26 cellular contexts compared by ENCODE assay signal in genomic region chr18:9669016-9669415, GRCh38. TPM values are rescaled to one million over a fixed set of nuclear protein-coding genes. Genes with fewer than 3 reads are reported as not detected.
A peak's percentile ranks its signal among the peaks of the same experiment; 100 is the strongest.
DNase-seq lines count a peak whose midpoint lies in the region; ATAC-seq, FAIRE-seq and TF ChIP-seq lines count a peak whose summit lies in the region.
"Had no signal": no experiment of that assay in that cellular context is flagged by ENCODE, and none has a peak within 500 bp of the region (broad histone marks: within the 10 kb centered on the region; RNA-seq: fewer than 3 reads in every experiment).

No MANE protein-coding gene starts in this region.

- H3K4me1 ChIP-seq in HepG2 (ENCODE audit: insufficient read depth, low read length), result peaks cover 31% of the 10 kb centered on the region
- H3K4me1 ChIP-seq in right lobe of liver, result peaks cover 0 to 9% (median 0%) of the 10 kb centered on the region in 4 donors
- H3K4me1 ChIP-seq: BLaER1 had no signal

- H3K27ac ChIP-seq in HepG2 (ENCODE audit: extremely low read length, insufficient read depth, low read length) (no peak overlapping the region), right lobe of liver (no peak overlapping the region)
- H3K27ac ChIP-seq: 22Rv1, BLaER1, C4-2B had no signal

- 90% methylated on average over 3 of the region's 3 CpGs for WGBS in HepG2 (ENCODE audit: low lambda C conversion rate)
- 100% methylated on average over 2 of the region's 3 CpGs for WGBS in right lobe of liver (ENCODE audit: insufficient coverage, low coverage, low lambda C conversion rate, missing lambda C conversion rate)

- FAIRE-seq in HepG2 (lab: Jason Lieb, UNC), result no peak
- FAIRE-seq: A204.1, D721Med, GM12891, GM18507 had no signal

- no peak for TF ChIP-seq POLR2A in HepG2 (IDR thresholded peaks at IDR 0.05; ENCODE audit: insufficient read depth in 1 of 2, low read depth in 2 of 2, low read length in 2 of 2)
- TF ChIP-seq POLR2A in right lobe of liver (IDR thresholded peaks at IDR 0.05), result no peak

- intact Hi-C loops in HepG2 (cut with micrococcal nuclease; ENCODE audit: unreplicated experiment) (no loop called here), right lobe of liver (cut with DNase I) (no loop called here), left ventricle myocardium superior (cut with micrococcal nuclease) (no loop called here)
- intact Hi-C loops in activated T-helper 2 cell treated with anti-CD3 and anti-CD28 coated beads, Interferon-gamma antibody, Interleukin-2, Interleukin-4, amounts not matched to agents 10 μg/mL and 5 μg/mL and 100 μg/mL, durations not matched to agents 14 hours and 24 hours and 36 hours (cut with micrococcal nuclease), result no loop called here

- peaks cover 4% of the 10 kb centered on the region for H3K27me3 Mint-ChIP-seq in activated T-helper 17 cell treated with anti-CD3 and anti-CD28 coated beads, Interleukin-2, amount 50 U/mL, for 72 hours
- no peaks in the 10 kb centered on the region for H3K27me3 Mint-ChIP-seq in memory B cell
- peaks cover 5% of the 10 kb centered on the region for H3K27me3 Mint-ChIP-seq in activated T-helper 2 cell treated with anti-CD3 and anti-CD28 coated beads, Interferon-gamma antibody, Interleukin-2, Interleukin-4, amounts not matched to agents 10 μg/mL and 5 μg/mL and 100 μg/mL, durations not matched to agents 14 hours and 24 hours and 36 hours (ENCODE audit: low read depth)
- H3K27me3 Mint-ChIP-seq: B cell had no signal

- CTCF ChIA-PET in HepG2 (lab: Yijun Ruan, JAX; ENCODE audit: low intra/inter-chr PET ratio, low total read pairs), result no interaction called here

- no TSS peak for BruUV-seq in HepG2 (replicated peaks; lab: Mats Ljungman, UMichigan)

- no peak overlapping the region for H3K4me3 Mint-ChIP-seq in activated T-helper 17 cell treated with anti-CD3 and anti-CD28 coated beads, Interleukin-2, amount 50 U/mL, for 72 hours
- no peak overlapping the region for H3K4me3 Mint-ChIP-seq in memory B cell
- H3K4me3 Mint-ChIP-seq in activated T-helper 2 cell treated with anti-CD3 and anti-CD28 coated beads, Interferon-gamma antibody, Interleukin-2, Interleukin-4, amounts not matched to agents 10 μg/mL and 5 μg/mL and 100 μg/mL, durations not matched to agents 14 hours and 24 hours and 36 hours (ENCODE audit: low read depth), result no peak overlapping the region
- H3K4me3 Mint-ChIP-seq: B cell; CD4-positive, CD25-positive, alpha-beta regulatory T cell; CD8-positive, alpha-beta T cell had no signal

- no peak overlapping the region for H3K4me3 ChIP-seq in HepG2 (replicated peaks in 1 of 3; ENCODE audit: insufficient read depth in 1 of 3, low read depth in 2 of 3, low read length in 3 of 3)
- no peak overlapping the region for H3K4me3 ChIP-seq in right lobe of liver
- H3K4me3 ChIP-seq: BLaER1 had no signal

- H4K20me1 ChIP-seq in HepG2 (ENCODE audit: insufficient read depth, low read length), result no peaks in the 10 kb centered on the region
- H4K20me1 ChIP-seq: BLaER1 had no signal

- H3K4me2 ChIP-seq in HepG2 (ENCODE audit: low read depth, low read length), result no peak overlapping the region
- H3K4me2 ChIP-seq: BLaER1 had no signal

- POLR2A ChIA-PET in HepG2 (lab: Yijun Ruan, JAX), result no interaction called here

- H3K36me3 Mint-ChIP-seq in activated T-helper 17 cell treated with anti-CD3 and anti-CD28 coated beads, Interleukin-2, amount 50 U/mL, for 72 hours (ENCODE audit: low read depth), result no peaks in the 10 kb centered on the region
- no peaks in the 10 kb centered on the region for H3K36me3 Mint-ChIP-seq in memory B cell
- H3K36me3 Mint-ChIP-seq in activated T-helper 2 cell treated with anti-CD3 and anti-CD28 coated beads, Interferon-gamma antibody, Interleukin-2, Interleukin-4, amounts not matched to agents 10 μg/mL and 5 μg/mL and 100 μg/mL, durations not matched to agents 14 hours and 24 hours and 36 hours (ENCODE audit: low read depth), result no peaks in the 10 kb centered on the region
- H3K36me3 Mint-ChIP-seq: CD4-positive, CD25-positive, alpha-beta regulatory T cell; CD8-positive, alpha-beta T cell had no signal

- peak; percentile 15; the same call in 1 of the 2 replicates for TF ChIP-seq CTCF in HepG2 (CRISPR knock-in tag; IDR thresholded peaks at IDR 0.05)
- TF ChIP-seq CTCF in right lobe of liver (IDR thresholded peaks at IDR 0.05), result no peak

- peaks cover 5% of the 10 kb centered on the region for H3K4me1 Mint-ChIP-seq in activated T-helper 17 cell treated with anti-CD3 and anti-CD28 coated beads, Interleukin-2, amount 50 U/mL, for 72 hours
- peaks cover 5% of the 10 kb centered on the region for H3K4me1 Mint-ChIP-seq in memory B cell
- H3K4me1 Mint-ChIP-seq in activated T-helper 2 cell treated with anti-CD3 and anti-CD28 coated beads, Interferon-gamma antibody, Interleukin-2, Interleukin-4, amounts not matched to agents 10 μg/mL and 5 μg/mL and 100 μg/mL, durations not matched to agents 14 hours and 24 hours and 36 hours (ENCODE audit: low read depth), result peaks cover 6% of the 10 kb centered on the region

- H3K9me3 ChIP-seq in HepG2 (ENCODE audit: low read length) (no peaks in the 10 kb centered on the region), right lobe of liver (no peaks in the 10 kb centered on the region)
- H3K9me3 ChIP-seq: BLaER1, Caco-2 had no signal

- ATAC-seq in HepG2, result no peak
- no peak for ATAC-seq in right lobe of liver
- ATAC-seq in activated T-helper 17 cell treated with anti-CD3 and anti-CD28 coated beads, Interleukin-2, amount 50 U/mL, for 72 hours (replicated peaks), result no peak
- no peak for ATAC-seq in memory B cell (ENCODE audit: low read depth)
- no peak for ATAC-seq in left ventricle myocardium superior
- ATAC-seq: CD8-positive, alpha-beta T cell had no signal

- no peak for TF ChIP-seq RAD21 in HepG2 (CRISPR knock-in tag; IDR thresholded peaks at IDR 0.05)

- H3K27me3 ChIP-seq in HepG2 (ENCODE audit: control insufficient read depth in 1 of 2, insufficient read depth in 2 of 2, low read length in 2 of 2) (no peaks in the 10 kb centered on the region), right lobe of liver (no peaks in the 10 kb centered on the region)
- H3K27me3 ChIP-seq: BLaER1 had no signal

- peak overlapping the region; percentile 46 for H3K27ac Mint-ChIP-seq in activated T-helper 17 cell treated with anti-CD3 and anti-CD28 coated beads, Interleukin-2, amount 50 U/mL, for 72 hours
- peak overlapping the region; percentile 60 for H3K27ac Mint-ChIP-seq in memory B cell
- no peak overlapping the region for H3K27ac Mint-ChIP-seq in activated T-helper 2 cell treated with anti-CD3 and anti-CD28 coated beads, Interferon-gamma antibody, Interleukin-2, Interleukin-4, amounts not matched to agents 10 μg/mL and 5 μg/mL and 100 μg/mL, durations not matched to agents 14 hours and 24 hours and 36 hours
- H3K27ac Mint-ChIP-seq: B cell; CD4-positive, CD25-positive, alpha-beta regulatory T cell; CD8-positive, alpha-beta T cell had no signal

- H3K9ac ChIP-seq in HepG2 (ENCODE audit: insufficient read depth, low read depth, low read length), result no peak overlapping the region
- H3K9ac ChIP-seq: BLaER1 had no signal

- no peaks in the 10 kb centered on the region for H3K9me3 Mint-ChIP-seq in activated T-helper 17 cell treated with anti-CD3 and anti-CD28 coated beads, Interleukin-2, amount 50 U/mL, for 72 hours
- H3K9me3 Mint-ChIP-seq in memory B cell, result no peaks in the 10 kb centered on the region
- no peaks in the 10 kb centered on the region for H3K9me3 Mint-ChIP-seq in activated T-helper 2 cell treated with anti-CD3 and anti-CD28 coated beads, Interferon-gamma antibody, Interleukin-2, Interleukin-4, amounts not matched to agents 10 μg/mL and 5 μg/mL and 100 μg/mL, durations not matched to agents 14 hours and 24 hours and 36 hours
- H3K9me3 Mint-ChIP-seq: CD4-positive, CD25-positive, alpha-beta regulatory T cell; CD8-positive, alpha-beta T cell had no signal

- no peaks in the 10 kb centered on the region for H3K79me2 ChIP-seq in HepG2 (ENCODE audit: insufficient read depth, low read length)

- in situ Hi-C loops in HepG2 (cut with HindIII; ENCODE audit: extremely low pct_ligation_motif_present, low pct_unique_long_range_greater_than_20kb), result no loop called here

- TF ChIP-seq EP300 in HepG2 (IDR thresholded peaks at IDR 0.05; ENCODE audit: low read depth in 2 of 2, low read length in 2 of 2), result no peak
- TF ChIP-seq EP300 in HepG2 (CRISPR knock-in tag; IDR thresholded peaks at IDR 0.05; ENCODE audit: borderline replicate concordance), result no peak

- no peak overlapping the region for H2AFZ ChIP-seq in HepG2 (ENCODE audit: low read length)

- H3K36me3 ChIP-seq in HepG2 (replicated peaks in 1 of 2; ENCODE audit: control insufficient read depth in 1 of 2, insufficient read depth in 2 of 2, low read length in 2 of 2), result no peaks in the 10 kb centered on the region
- no peaks in the 10 kb centered on the region for H3K36me3 ChIP-seq in right lobe of liver
- H3K36me3 ChIP-seq: BLaER1 had no signal

- no peak for DNase-seq in HepG2 (ENCODE audit: low spot score)
- DNase-seq in right lobe of liver, result no peak
- DNase-seq in memory B cell (ENCODE audit: low spot score in 2 of 2), result no peak
- no peak for DNase-seq in GDM1 (lab: John Stamatoyannopoulos, UW)
- DNase-seq in NCI-H146 (lab: John Stamatoyannopoulos, UW), result no peak
- no peak for DNase-seq in left ventricle myocardium superior
- DNase-seq in activated T-helper 2 cell treated with anti-CD3 and anti-CD28 coated beads, Interferon-gamma antibody, Interleukin-2, Interleukin-4, amounts not matched to agents 10 μg/mL and 5 μg/mL and 100 μg/mL, durations not matched to agents 14 hours and 24 hours and 36 hours (ENCODE audit: low spot score), result no peak
- DNase-seq: Caco-2; CD4-positive, CD25-positive, alpha-beta regulatory T cell; CD8-positive, alpha-beta T cell; DMS 273 treated with DMSO at 0.1 percent for 48 hours; DMS79; EL; GF-D8; GOT3; H7; HCEC 1CT had no signal

RNA-seq across cellular contexts. Expression of gene RAB31, which starts 39.1 kb away (rescaled TPM):
- total RNA-seq in HepG2 (2016; rRNA removed; fragmentation: Illumina TruSeq; extraction: Trizol), result 1.7 and 3.6 TPM in 2 replicates
- total RNA-seq in HepG2 (2016; cell fraction: cytosol; rRNA removed; fragmentation: Illumina TruSeq; extraction: Trizol; ENCODE audit: low read depth), result 1.4 and 2.6 TPM in 2 replicates
- total RNA-seq in HepG2 (2016; cell fraction: insoluble cytoplasmic fraction; rRNA removed; fragmentation: Illumina TruSeq; extraction: Trizol), result 2.9 TPM in 2 replicates
- 3.1 and 3.4 TPM in 2 replicates for total RNA-seq in HepG2 (2016; cell fraction: membrane; rRNA removed; fragmentation: Illumina TruSeq; extraction: Trizol)
- total RNA-seq in HepG2 (2016; cell fraction: nucleus; rRNA removed; fragmentation: Illumina TruSeq; extraction: Trizol), result 1.4 and 2.6 TPM in 2 replicates
- 0.73 and 1.1 TPM in 2 replicates for polyA plus RNA-seq in HepG2 (2011; rRNA removed)
- polyA plus RNA-seq in HepG2 (2011; cell fraction: cytosol; rRNA removed), result 0.24 and 1.2 TPM in 2 replicates
- polyA plus RNA-seq in HepG2 (2011; cell fraction: nucleus; rRNA removed), result 8.7 and 12.9 TPM in 2 replicates
- polyA plus RNA-seq in HepG2 (2012), result 0.38 and 2.1 TPM in 2 replicates
- polyA plus RNA-seq in HepG2 (2016; cell fraction: cytosol; fragmentation: Illumina TruSeq; extraction: Trizol; ENCODE audit: low read depth), result 4.4 and 5.7 TPM in 2 replicates
- polyA plus RNA-seq in HepG2 (2016; cell fraction: insoluble cytoplasmic fraction; fragmentation: Illumina TruSeq; extraction: Trizol; ENCODE audit: low read depth), result 3.7 TPM in 2 replicates
- polyA plus RNA-seq in HepG2 (2016; cell fraction: membrane; fragmentation: Illumina TruSeq; extraction: Trizol; ENCODE audit: low read depth), result 2.6 and 3.5 TPM in 2 replicates
- 2.9 and 3.0 TPM in 2 replicates for polyA plus RNA-seq in HepG2 (2016; cell fraction: nucleus; fragmentation: Illumina TruSeq; extraction: Trizol; ENCODE audit: insufficient read depth, low read depth)
- polyA minus RNA-seq in HepG2 (2011; rRNA and poly(A)+ RNA removed; ENCODE audit: low replicate concordance), result 1.9 and 153 TPM in 2 replicates
- polyA minus RNA-seq in HepG2 (2011; cell fraction: cytosol; rRNA and poly(A)+ RNA removed), result 2.8 and 4.2 TPM in 2 replicates
- polyA minus RNA-seq in HepG2 (2011; cell fraction: nucleus; rRNA and poly(A)+ RNA removed), result 5.3 and 5.5 TPM in 2 replicates
- total RNA-seq in right lobe of liver, result 10 to 100 TPM in 1 of 6 experiments, 1 to 10 TPM in 5; 3.0 to 14.3 (median 5.4) TPM
- total RNA-seq in activated T-helper 17 cell treated with anti-CD3 and anti-CD28 coated beads, Interleukin-2, amount 50 U/mL, for 72 hours, result under 1 TPM; 0.08 to 0.69 TPM
- 7.6 TPM for total RNA-seq in left ventricle myocardium superior
- total RNA-seq in activated T-helper 2 cell treated with anti-CD3 and anti-CD28 coated beads, Interferon-gamma antibody, Interleukin-2, Interleukin-4, amounts not matched to agents 10 μg/mL and 5 μg/mL and 100 μg/mL, durations not matched to agents 14 hours and 24 hours and 36 hours, result 0.73 and 0.80 TPM in 2 replicates

RNA-seq across cellular contexts. Expression of gene PPP4R1, which starts 54.7 kb away (rescaled TPM):
- total RNA-seq in HepG2 (2016; rRNA removed; fragmentation: Illumina TruSeq; extraction: Trizol), result 66.5 and 84.6 TPM in 2 replicates
- total RNA-seq in HepG2 (2016; cell fraction: cytosol; rRNA removed; fragmentation: Illumina TruSeq; extraction: Trizol; ENCODE audit: low read depth), result 144 and 170 TPM in 2 replicates
- total RNA-seq in HepG2 (2016; cell fraction: insoluble cytoplasmic fraction; rRNA removed; fragmentation: Illumina TruSeq; extraction: Trizol), result 69.2 and 85.3 TPM in 2 replicates
- total RNA-seq in HepG2 (2016; cell fraction: membrane; rRNA removed; fragmentation: Illumina TruSeq; extraction: Trizol), result 85.0 and 109 TPM in 2 replicates
- 69.1 and 76.3 TPM in 2 replicates for total RNA-seq in HepG2 (2016; cell fraction: nucleus; rRNA removed; fragmentation: Illumina TruSeq; extraction: Trizol)
- polyA plus RNA-seq in HepG2 (2011; rRNA removed), result 67.2 and 72.4 TPM in 2 replicates
- 55.0 and 59.0 TPM in 2 replicates for polyA plus RNA-seq in HepG2 (2011; cell fraction: cytosol; rRNA removed)
- 76.7 and 84.0 TPM in 2 replicates for polyA plus RNA-seq in HepG2 (2011; cell fraction: nucleus; rRNA removed)
- polyA plus RNA-seq in HepG2 (2012), result 35.3 and 48.1 TPM in 2 replicates
- 6.3 and 6.5 TPM in 2 replicates for polyA plus RNA-seq in HepG2 (2016; cell fraction: cytosol; fragmentation: Illumina TruSeq; extraction: Trizol; ENCODE audit: low read depth)
- polyA plus RNA-seq in HepG2 (2016; cell fraction: insoluble cytoplasmic fraction; fragmentation: Illumina TruSeq; extraction: Trizol; ENCODE audit: low read depth), result 50.5 and 52.3 TPM in 2 replicates
- polyA plus RNA-seq in HepG2 (2016; cell fraction: membrane; fragmentation: Illumina TruSeq; extraction: Trizol; ENCODE audit: low read depth), result 18.9 and 22.6 TPM in 2 replicates
- 68.2 and 72.2 TPM in 2 replicates for polyA plus RNA-seq in HepG2 (2016; cell fraction: nucleus; fragmentation: Illumina TruSeq; extraction: Trizol; ENCODE audit: insufficient read depth, low read depth)
- 122 and 149 TPM in 2 replicates for polyA minus RNA-seq in HepG2 (2011; rRNA and poly(A)+ RNA removed; ENCODE audit: low replicate concordance)
- polyA minus RNA-seq in HepG2 (2011; cell fraction: cytosol; rRNA and poly(A)+ RNA removed), result 33.5 and 74.3 TPM in 2 replicates
- polyA minus RNA-seq in HepG2 (2011; cell fraction: nucleus; rRNA and poly(A)+ RNA removed), result 130 and 145 TPM in 2 replicates
- total RNA-seq in right lobe of liver, result 10 to 100 TPM; 15.0 to 36.5 (median 30.1) TPM
- 10 to 100 TPM; 28.9 to 47.6 TPM for total RNA-seq in activated T-helper 17 cell treated with anti-CD3 and anti-CD28 coated beads, Interleukin-2, amount 50 U/mL, for 72 hours
- total RNA-seq in left ventricle myocardium superior, result 59.2 TPM
- total RNA-seq in activated T-helper 2 cell treated with anti-CD3 and anti-CD28 coated beads, Interferon-gamma antibody, Interleukin-2, Interleukin-4, amounts not matched to agents 10 μg/mL and 5 μg/mL and 100 μg/mL, durations not matched to agents 14 hours and 24 hours and 36 hours, result 44.3 and 48.8 TPM in 2 replicates
